Comparison of ENCODE assay signal across 11 cellular contexts in the genomic region with DNA sequence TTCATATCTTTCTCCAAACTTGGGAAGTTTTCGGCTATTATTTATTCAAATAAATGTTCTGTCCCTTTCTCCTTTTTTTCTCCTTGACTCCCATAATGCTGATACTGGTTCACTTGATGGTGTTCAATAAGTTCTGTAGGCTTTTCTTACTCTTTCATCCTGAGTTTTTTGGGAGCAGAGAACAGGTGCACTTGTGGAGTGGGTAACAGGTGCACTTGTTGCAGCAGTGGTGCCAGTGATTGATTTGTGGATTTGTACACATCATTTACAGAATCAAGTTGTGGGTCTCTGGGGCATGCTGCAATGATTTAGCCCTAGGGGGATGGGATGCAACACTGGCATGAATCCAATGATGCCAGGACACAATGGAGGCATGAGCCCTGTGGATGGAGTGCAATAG. TPM values are rescaled to one million over a fixed set of nuclear protein-coding genes. Genes with fewer than 3 reads are reported as not detected.
"Had no signal": no experiment of that assay in that cellular context is flagged by ENCODE, and none has a peak within 500 bp of the region (broad histone marks: within the 10 kb centered on the region; RNA-seq: fewer than 3 reads in every experiment).

No MANE protein-coding gene starts in this region.

- FAIRE-seq: H1, H54 had no signal

- H3K9me3 ChIP-seq: HAP-1 had no signal

- ATAC-seq: GM23338, HCT116 had no signal

- H3K36me3 ChIP-seq: HAP-1 had no signal

- DNase-seq: GM23248, GOT3, H7, H9, HCEC 1CT, HFFc6 had no signal

- H3K4me3 ChIP-seq: GM23248, GM23338, HAP-1 had no signal

- H3K27ac ChIP-seq: GM23248 had no signal

RNA-seq across cellular contexts. Expression of a gene that starts 14.8 kb away (rescaled TPM):
- polyA plus RNA-seq: GM23248, GM23338, H1 had no signal

RNA-seq across cellular contexts. Expression of a gene that starts 28.7 kb away (rescaled TPM):
- polyA plus RNA-seq: GM23248, GM23338, H1 had no signal

RNA-seq across cellular contexts. Expression of a gene that starts 31.6 kb away (rescaled TPM):
- polyA plus RNA-seq: GM23248, H1 had no signal

RNA-seq across cellular contexts. Expression of a gene that starts 50.8 kb away (rescaled TPM):
- polyA plus RNA-seq: GM23248, GM23338, H1 had no signal
